ENCODE assay signal across 8 cellular contexts in the genomic region with DNA sequence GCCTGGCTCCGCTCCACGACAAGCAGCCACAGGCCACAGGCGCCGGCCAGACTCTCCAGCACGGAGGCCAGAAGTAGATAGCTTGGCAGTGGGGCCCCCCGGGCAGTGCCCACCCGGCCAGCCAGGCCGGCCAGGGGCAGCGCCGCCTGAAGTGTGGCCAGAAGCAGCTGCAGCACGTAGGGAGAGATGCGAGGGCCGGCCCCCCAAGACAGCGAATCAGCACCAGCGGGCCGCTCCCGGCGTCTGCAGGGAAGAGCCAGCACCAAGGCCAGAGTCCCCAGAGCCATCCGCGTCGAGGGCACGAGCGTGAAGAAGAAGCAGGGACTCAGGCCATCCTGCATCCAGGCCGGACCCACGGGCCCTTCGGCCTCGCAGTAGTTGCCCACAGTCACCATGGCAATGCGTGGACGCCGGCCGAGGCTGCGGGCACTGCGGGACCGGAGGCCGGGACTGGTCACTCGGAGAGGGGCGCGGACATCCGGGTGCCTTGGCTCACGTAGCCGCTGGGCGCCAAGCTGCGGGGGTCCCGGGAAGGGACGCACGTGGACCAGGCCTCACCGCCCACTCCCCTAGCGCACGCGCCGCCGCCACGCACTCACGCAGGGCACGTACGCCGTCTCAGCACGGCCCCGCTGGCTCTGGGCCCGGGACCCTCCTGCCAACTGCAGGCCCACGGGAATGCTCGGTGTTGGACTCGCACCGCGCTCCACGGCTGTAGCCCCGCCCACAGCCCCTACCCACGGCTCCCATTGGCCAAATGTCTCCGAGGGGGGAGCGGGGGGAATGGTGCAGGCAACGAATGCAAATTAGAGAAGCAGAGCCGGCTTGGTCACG. TPM values are rescaled to one million over a fixed set of nuclear protein-coding genes. Genes with fewer than 3 reads are reported as not detected.
DNase-seq lines count a peak whose midpoint lies in the region; ATAC-seq and TF ChIP-seq lines count a peak whose summit lies in the region.

A gene (minus strand): TSS at position 680 of the 834 bp plus-strand sequence. CDS start 285 bp downstream, at position 395.

- TF ChIP-seq CTCF in chondrocyte (IDR thresholded peaks at IDR 0.05) (peak; percentile 46), kidney epithelial cell (IDR thresholded peaks at IDR 0.05; ENCODE audit: insufficient read depth, low read length, poor library complexity, severe bottlenecking) (no peak)

- DNase-seq in NCI-H2171 (lab: John Stamatoyannopoulos, UW): peak; percentile 95
- peak; percentile 86 to 91 for DNase-seq in activated CD4-positive, alpha-beta T cell treated with anti-CD3 and anti-CD28 coated beads for 4 hours
- DNase-seq in chondrocyte (ENCODE audit: low spot score): peak; percentile 97
- no peak for DNase-seq in kidney epithelial cell (ENCODE audit: low read depth)
- peak; percentile 95 for DNase-seq in stimulated activated CD4-positive, alpha-beta T cell treated with anti-CD3 and anti-CD28 coated beads, Interleukin-15, amount 100 ng/mL, for 24 hours
- DNase-seq in AML-193 (lab: John Stamatoyannopoulos, UW): no peak

- peak within 1 kb of the TSS; percentile 43 for H3K4me3 ChIP-seq in kidney epithelial cell (ENCODE audit: low read depth, low read length)

- H3K27me3 ChIP-seq in kidney epithelial cell (ENCODE audit: control insufficient read depth, insufficient read depth, low read length): no peaks in the 10 kb centered on the region

- peak within 1 kb of the TSS; percentile 84 for H3K4me3 Mint-ChIP-seq in chondrocyte (ENCODE audit: unreplicated experiment)

- H3K9me3 Mint-ChIP-seq in chondrocyte (ENCODE audit: low read depth): no peaks in the 10 kb centered on the region

- peaks cover 2% of the 10 kb centered on the region for H3K36me3 ChIP-seq in kidney epithelial cell (ENCODE audit: control insufficient read depth, insufficient read depth, low read length)

- peak; percentile 84 for ATAC-seq in GM18505 (IDR thresholded peaks at IDR 0.05; ENCODE audit: unreplicated experiment)
- ATAC-seq in HG02943 (IDR thresholded peaks at IDR 0.05; ENCODE audit: low read depth, unreplicated experiment): peak; percentile 67

- peak; percentile 72 for TF ChIP-seq POLR2A in GM18505 (IDR thresholded peaks at IDR 0.05; ENCODE audit: borderline replicate concordance, extremely low read depth, insufficient read depth, insufficient read length)

- H3K27ac Mint-ChIP-seq in chondrocyte (ENCODE audit: unreplicated experiment): peak within 1 kb of the TSS; percentile 99

- H3K36me3 Mint-ChIP-seq in chondrocyte (ENCODE audit: low read depth): peaks cover 19% of the 10 kb centered on the region

- H3K27me3 Mint-ChIP-seq in chondrocyte (ENCODE audit: low read depth): no peaks in the 10 kb centered on the region

- H3K4me1 Mint-ChIP-seq in chondrocyte (ENCODE audit: low read depth): peaks cover 28% of the 10 kb centered on the region

RNA-seq across cellular contexts. Expression of the gene that starts here (rescaled TPM):
- 27.1 to 39.0 TPM (median 27.4 TPM) in 3 replicates for total RNA-seq in chondrocyte
- total RNA-seq in kidney epithelial cell: 5.8 and 7.3 TPM in 2 replicates

Comparison
In these comparisons a context has a peak if more than half of its experiments do, and no peak if none do; other contexts are left out.
1. DNase-seq: peak in NCI-H2171 (single experiment), activated CD4-positive, alpha-beta T cell treated with anti-CD3 and anti-CD28 coated beads for 4 hours (2 of 2), chondrocyte (single experiment) and stimulated activated CD4-positive, alpha-beta T cell treated with anti-CD3 and anti-CD28 coated beads, Interleukin-15, amount 100 ng/mL, for 24 hours (single experiment); none in kidney epithelial cell (single experiment) and AML-193 (0 of 2).